ENCODE assay signal across 15 cellular contexts in the genomic region with DNA sequence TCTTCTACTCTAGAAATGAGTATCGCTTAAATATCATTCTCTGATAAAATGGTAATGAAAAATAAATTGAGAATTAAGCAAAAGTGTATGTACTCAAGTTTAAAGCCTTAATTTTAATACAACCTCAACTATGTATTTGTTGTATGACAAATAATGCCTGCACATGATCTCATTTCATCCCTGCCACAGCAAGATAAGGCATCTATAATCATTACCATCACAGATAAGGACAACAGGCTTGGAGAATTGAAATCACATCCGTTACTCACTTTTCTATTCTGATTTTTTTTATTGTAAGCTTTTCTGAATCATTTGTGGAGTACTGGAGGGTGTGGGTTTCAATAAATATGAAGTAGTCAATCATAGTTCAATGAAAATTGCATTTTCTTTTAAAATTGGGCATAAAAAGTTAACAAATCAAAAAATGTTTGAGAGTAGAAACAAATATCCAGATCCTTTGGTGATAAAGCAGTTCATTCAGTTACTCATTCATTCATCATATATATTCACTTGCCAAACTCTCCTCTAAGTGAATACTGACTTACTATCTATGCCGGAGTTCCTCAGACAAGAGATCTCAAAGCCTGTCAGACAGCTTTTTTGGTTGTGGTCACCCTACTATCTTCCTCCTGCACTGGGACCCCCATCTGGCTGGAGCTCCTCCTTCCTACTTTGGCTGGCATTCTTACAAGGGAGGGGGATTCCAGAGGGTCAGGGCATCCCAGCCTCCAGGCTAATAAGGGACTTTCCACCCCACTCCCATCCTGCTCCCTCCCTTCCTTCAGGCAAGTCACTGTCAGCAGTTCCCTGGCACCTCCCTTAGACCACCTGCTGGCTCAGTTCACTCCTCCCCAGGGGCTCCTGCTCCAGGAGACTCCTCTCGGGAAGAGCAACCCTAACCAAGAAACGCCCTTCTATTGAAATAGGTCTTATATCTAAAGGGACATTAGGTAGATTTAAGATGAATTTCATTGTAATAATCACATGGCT.
DNase-seq lines count a peak whose midpoint lies in the region; ATAC-seq and TF ChIP-seq lines count a peak whose summit lies in the region.
"Had no signal": no experiment of that assay in that cellular context is flagged by ENCODE, and none has a peak within 500 bp of the region (broad histone marks: within the 10 kb centered on the region; RNA-seq: fewer than 3 reads in every experiment).

No MANE protein-coding gene starts in this region.

- H3K4ac ChIP-seq in H9 (ENCODE audit: low read depth, low read length) = no peak overlapping the region

- no peaks in the 10 kb centered on the region for H3K27me3 ChIP-seq in H9 (ENCODE audit: insufficient read depth, low read length)
- H3K27me3 ChIP-seq in subcutaneous abdominal adipose tissue (ENCODE audit: control insufficient read depth in 5 of 5, insufficient read depth in 4 of 5, low read length in 5 of 5) = no peaks in the 10 kb centered on the region
- H3K27me3 ChIP-seq: sigmoid colon, stomach had no signal

- no peak overlapping the region for H3K4me3 ChIP-seq in subcutaneous abdominal adipose tissue (ENCODE audit: low read depth in 1 of 5, low read length in 5 of 5)
- H3K4me3 ChIP-seq: sigmoid colon, stomach had no signal

- H2BK20ac ChIP-seq in H9 (ENCODE audit: low read depth, low read length, poor library complexity, severe bottlenecking) = no peak overlapping the region

- H2BK15ac ChIP-seq in H9 (ENCODE audit: low read depth, low read length) = no peak overlapping the region

- no peak for ATAC-seq in HG02884 (IDR thresholded peaks at IDR 0.05; ENCODE audit: unreplicated experiment)
- ATAC-seq: left cardiac atrium had no signal

- H2AK5ac ChIP-seq in H9 (ENCODE audit: insufficient read length, low read length) = no peak overlapping the region

- no CpG with 5 or more reads among the region's 5 CpGs for WGBS in H9 (ENCODE audit: extremely low coverage, insufficient read length, low lambda C conversion rate)

- no peak overlapping the region for H2AFZ ChIP-seq in H9 (ENCODE audit: low read length)

- no peak overlapping the region for H3K14ac ChIP-seq in H9 (ENCODE audit: insufficient read depth, low read length)

- H4K91ac ChIP-seq in H9 (ENCODE audit: insufficient read length, low read depth, low read length) = no peak overlapping the region

- H4K20me1 ChIP-seq in H9 (ENCODE audit: control insufficient read depth, insufficient read depth, insufficient read length) = no peaks in the 10 kb centered on the region

- H3K9me3 ChIP-seq in H9 (ENCODE audit: control insufficient read depth, low read depth, low read length) (no peaks in the 10 kb centered on the region), subcutaneous abdominal adipose tissue (ENCODE audit: control insufficient read depth in 5 of 5, low read length in 5 of 5) (no peaks in the 10 kb centered on the region)
- H3K9me3 ChIP-seq: sigmoid colon, stomach had no signal

- no peak overlapping the region for H2BK12ac ChIP-seq in H9 (ENCODE audit: insufficient read length, low read depth, low read length)

- H3K27ac ChIP-seq in H9 (ENCODE audit: insufficient read length, low read depth, low read length) (no peak overlapping the region), subcutaneous abdominal adipose tissue (ENCODE audit: low read depth, low read length) (peak overlapping the region; percentile 96)
- H3K27ac ChIP-seq: sigmoid colon had no signal

- no peak overlapping the region for H3K4me3 Mint-ChIP-seq in H9

- no peak overlapping the region for H3K18ac ChIP-seq in H9 (ENCODE audit: insufficient read length, low read depth, low read length)

- no peak overlapping the region for H3K23ac ChIP-seq in H9 (ENCODE audit: insufficient read length, low read depth, low read length)

- no peaks in the 10 kb centered on the region for H3K27me3 Mint-ChIP-seq in H9 (ENCODE audit: low read depth)

- no peak overlapping the region for H4K5ac ChIP-seq in H9 (ENCODE audit: insufficient read length, low read depth, low read length)

- H3K36me3 ChIP-seq in subcutaneous abdominal adipose tissue (ENCODE audit: control insufficient read depth in 5 of 5, insufficient read depth in 5 of 5, low read length in 5 of 5) = peaks cover 2 to 16% (median 9%) of the 10 kb centered on the region in 5 donors

- H3K79me2 ChIP-seq in H9 (ENCODE audit: insufficient read depth, low read length) = no peaks in the 10 kb centered on the region

- no peaks in the 10 kb centered on the region for H3K23me2 ChIP-seq in H9 (ENCODE audit: insufficient read length, low read depth, low read length, poor library complexity, severe bottlenecking)

- no peaks in the 10 kb centered on the region for H3K79me1 ChIP-seq in H9 (ENCODE audit: insufficient read depth, low read depth, low read length, poor library complexity, severe bottlenecking)

- H2BK120ac ChIP-seq in H9 (ENCODE audit: low read depth, low read length, poor library complexity, severe bottlenecking) = no peak overlapping the region

- no peak overlapping the region for H3K4me2 ChIP-seq in H9 (ENCODE audit: insufficient read depth, insufficient read length, low read length)

- H3K56ac ChIP-seq in H9 (ENCODE audit: insufficient read length, low read depth, low read length) = no peak overlapping the region

- peak overlapping the region in 1 of 3 experiments; percentile 17; a peak in 2 of 7 replicates for H3K27ac Mint-ChIP-seq in H9
- H3K27ac Mint-ChIP-seq: activated T-helper 2 cell treated with anti-CD3 and anti-CD28 coated beads, Interferon-gamma antibody, Interleukin-2, Interleukin-4, amounts not matched to agents 10 μg/mL and 5 μg/mL and 100 μg/mL, durations not matched to agents 14 hours and 24 hours and 36 hours had no signal

- peaks cover 32% of the 10 kb centered on the region in 2 experiments for H3K4me1 Mint-ChIP-seq in H9

- H3K36me3 Mint-ChIP-seq in H9 (ENCODE audit: insufficient read depth in 1 of 3, low read depth in 3 of 3) = no peaks in the 10 kb centered on the region

- intact Hi-C loops in cardiac septum (cut with DNase I) = no loop called here

- H2BK5ac ChIP-seq in H9 (ENCODE audit: insufficient read length, low read length) = no peak overlapping the region

- H3K9ac ChIP-seq in H9 (ENCODE audit: extremely low read depth, insufficient read length, low read length) (no peak overlapping the region), subcutaneous abdominal adipose tissue (ENCODE audit: low read length in 5 of 5) (no peak overlapping the region)

- DNase-seq in H9 (peak; percentile 70), RPMI7951 (ENCODE audit: low read depth) (peak; percentile 20), iPS-NIHi11 (ENCODE audit: low spot score) (peak; percentile 18), cardiac septum (ENCODE audit: low spot score) (no peak), nucleus accumbens (lab: John Stamatoyannopoulos, UW) (no peak)
- DNase-seq: activated CD4-positive, alpha-beta T cell treated with anti-CD3 and anti-CD28 coated beads, Interleukin-2, amount 50 U/mL, for 48 hours; left cardiac atrium; NCI-H1105 treated with DMSO at 0.1 percent for 48 hours; Right ventricle myocardium superior; sigmoid colon; stomach; T-helper 9 cell had no signal

- no peak for TF ChIP-seq CTCF in H9 (conservative IDR thresholded peaks at IDR 0.05)

- no peak overlapping the region for H4K8ac ChIP-seq in H9 (replicated peaks; ENCODE audit: insufficient read length, low read depth, low read length)

- H3K9me3 Mint-ChIP-seq in H9 = no peaks in the 10 kb centered on the region

- H3K4me1 ChIP-seq in H9 (ENCODE audit: insufficient read depth, low read length) (peaks cover 9% of the 10 kb centered on the region; the same call in 1 of the 2 replicates), subcutaneous abdominal adipose tissue (ENCODE audit: control insufficient read depth in 5 of 5, insufficient read depth in 5 of 5, low read length in 5 of 5) (peaks cover 0 to 39% (median 26%) of the 10 kb centered on the region in 5 donors)

- no peak overlapping the region for H3T11ph ChIP-seq in H9 (ENCODE audit: low read length)

Comparison
In these comparisons a context has a peak if more than half of its experiments do, and no peak if none do; other contexts are left out.
1. DNase-seq: peak in H9 (single experiment), RPMI7951 (single experiment) and iPS-NIHi11 (single experiment); none in cardiac septum (single experiment) and nucleus accumbens (0 of 56).